34 cellular contexts compared by ENCODE assay signal in genomic region chr9:73866451-73866850, GRCh38.
"Had no signal": no experiment of that assay in that cellular context is flagged by ENCODE, and none has a peak within 500 bp of the region (broad histone marks: within the 10 kb centered on the region; RNA-seq: fewer than 3 reads in every experiment).

No MANE protein-coding gene starts in this region.

- H3K4me1 ChIP-seq: body of pancreas, breast epithelium had no signal

- H3K4me3 ChIP-seq: body of pancreas, breast epithelium had no signal

- H3K36me3 Mint-ChIP-seq: activated CD4-positive, alpha-beta memory T cell treated with anti-CD3 and anti-CD28 coated beads for 36 hours; activated naive CD4-positive, alpha-beta T cell treated with anti-CD3 and anti-CD28 coated beads, Interleukin-2, amount 10 ng/mL, durations not matched to agents 7 days and 5 days; activated naive CD4-positive, alpha-beta T cell treated with anti-CD3 and anti-CD28 coated beads, Interleukin-2, amount 50 U/mL, for 24 hours; activated naive CD8-positive, alpha-beta T cell; activated naive CD8-positive, alpha-beta T cell treated with anti-CD3 and anti-CD28 coated beads, Interleukin-2, amount 10 ng/mL, durations not matched to agents 7 days and 5 days had no signal

- H3K4me3 Mint-ChIP-seq: activated B cell treated with CpG ODN at 0.5 μM for 24 hours; activated CD4-positive, alpha-beta memory T cell treated with anti-CD3 and anti-CD28 coated beads for 36 hours; activated CD4-positive, alpha-beta T cell treated with anti-CD3 and anti-CD28 coated beads, Interleukin-2, amount 10 ng/mL, durations not matched to agents 24 days and 14 days; activated CD8-positive, alpha-beta T cell treated with anti-CD3 and anti-CD28 coated beads for 36 hours; activated naive CD4-positive, alpha-beta T cell treated with anti-CD3 and anti-CD28 coated beads, Interleukin-2, amount 10 ng/mL, durations not matched to agents 7 days and 5 days; activated naive CD4-positive, alpha-beta T cell treated with anti-CD3 and anti-CD28 coated beads, Interleukin-2, amount 50 U/mL, for 24 hours; activated naive CD8-positive, alpha-beta T cell; activated naive CD8-positive, alpha-beta T cell treated with anti-CD3 and anti-CD28 coated beads, Interleukin-2, amount 10 ng/mL, durations not matched to agents 7 days and 5 days; activated naive CD8-positive, alpha-beta T cell treated with anti-CD3 and anti-CD28 coated beads, Interleukin-2, amount 50 U/mL, for 24 hours; activated T-cell treated with anti-CD3 and anti-CD28 coated beads, Interleukin-2, amount 50 U/mL, for 4 hours; activated T-cell treated with anti-CD3 and anti-CD28 coated beads, Interleukin-2, amount 50 U/mL, for 72 hours; T-helper 1 cell treated with Interleukin-12 subunit alpha and Interleukin-12 subunit beta and Interleukin-4 antibody, amounts not matched to agents 30 μg/mL and 1 μg/mL, for 36 hours; T-helper 2 cell treated with Interferon-gamma antibody and Interleukin-4, amounts not matched to agents 5 μg/mL and 100 μg/mL, for 36 hours had no signal

- H3K9me3 Mint-ChIP-seq: activated CD4-positive, alpha-beta memory T cell treated with anti-CD3 and anti-CD28 coated beads for 36 hours; activated CD4-positive, alpha-beta T cell treated with anti-CD3 and anti-CD28 coated beads, Interleukin-2, amount 10 ng/mL, durations not matched to agents 24 days and 14 days; activated CD8-positive, alpha-beta T cell treated with anti-CD3 and anti-CD28 coated beads for 36 hours; activated naive CD8-positive, alpha-beta T cell treated with anti-CD3 and anti-CD28 coated beads, Interleukin-2, amount 50 U/mL, for 24 hours; activated T-cell treated with anti-CD3 and anti-CD28 coated beads, Interleukin-2, amount 50 U/mL, for 4 hours; activated T-helper 2 cell treated with anti-CD3 and anti-CD28 coated beads, Interferon-gamma antibody, Interleukin-2, Interleukin-4, amounts not matched to agents 10 μg/mL and 5 μg/mL and 100 μg/mL, durations not matched to agents 14 hours and 24 hours and 36 hours; T-helper 1 cell treated with Interleukin-12 subunit alpha and Interleukin-12 subunit beta and Interleukin-4 antibody, amounts not matched to agents 30 μg/mL and 1 μg/mL, for 36 hours; T-helper 2 cell treated with Interferon-gamma antibody and Interleukin-4, amounts not matched to agents 5 μg/mL and 100 μg/mL, for 36 hours had no signal

- H3K9me3 ChIP-seq: body of pancreas, breast epithelium had no signal

- H3K36me3 ChIP-seq: brain microvascular endothelial cell, breast epithelium had no signal

- H3K27ac Mint-ChIP-seq: activated B cell treated with CpG ODN at 0.5 μM for 24 hours; activated CD4-positive, alpha-beta memory T cell treated with anti-CD3 and anti-CD28 coated beads for 36 hours; activated CD4-positive, alpha-beta T cell treated with anti-CD3 and anti-CD28 coated beads, Interleukin-2, amount 10 ng/mL, durations not matched to agents 24 days and 14 days; activated CD8-positive, alpha-beta T cell treated with anti-CD3 and anti-CD28 coated beads for 36 hours; activated naive CD4-positive, alpha-beta T cell treated with anti-CD3 and anti-CD28 coated beads, Interleukin-2, amount 10 ng/mL, durations not matched to agents 7 days and 5 days; activated naive CD4-positive, alpha-beta T cell treated with anti-CD3 and anti-CD28 coated beads, Interleukin-2, amount 50 U/mL, for 24 hours; activated naive CD8-positive, alpha-beta T cell; activated naive CD8-positive, alpha-beta T cell treated with anti-CD3 and anti-CD28 coated beads, Interleukin-2, amount 10 ng/mL, durations not matched to agents 7 days and 5 days; activated naive CD8-positive, alpha-beta T cell treated with anti-CD3 and anti-CD28 coated beads, Interleukin-2, amount 50 U/mL, for 24 hours; activated T-cell treated with anti-CD3 and anti-CD28 coated beads, Interleukin-2, amount 50 U/mL, for 72 hours; activated T-helper 2 cell treated with anti-CD3 and anti-CD28 coated beads, Interferon-gamma antibody, Interleukin-2, Interleukin-4, amounts not matched to agents 10 μg/mL and 5 μg/mL and 100 μg/mL, durations not matched to agents 14 hours and 24 hours and 36 hours; T-helper 1 cell treated with Interleukin-12 subunit alpha and Interleukin-12 subunit beta and Interleukin-4 antibody, amounts not matched to agents 30 μg/mL and 1 μg/mL, for 36 hours; T-helper 2 cell treated with Interferon-gamma antibody and Interleukin-4, amounts not matched to agents 5 μg/mL and 100 μg/mL, for 36 hours had no signal

- H3K27me3 Mint-ChIP-seq: activated B cell treated with CpG ODN at 0.5 μM for 24 hours; activated CD4-positive, alpha-beta memory T cell treated with anti-CD3 and anti-CD28 coated beads for 36 hours; activated CD4-positive, alpha-beta T cell treated with anti-CD3 and anti-CD28 coated beads, Interleukin-2, amount 10 ng/mL, durations not matched to agents 24 days and 14 days; activated CD8-positive, alpha-beta T cell treated with anti-CD3 and anti-CD28 coated beads for 36 hours; activated naive CD4-positive, alpha-beta T cell treated with anti-CD3 and anti-CD28 coated beads, Interleukin-2, amount 10 ng/mL, durations not matched to agents 7 days and 5 days; activated naive CD4-positive, alpha-beta T cell treated with anti-CD3 and anti-CD28 coated beads, Interleukin-2, amount 50 U/mL, for 24 hours; activated naive CD8-positive, alpha-beta T cell; activated naive CD8-positive, alpha-beta T cell treated with anti-CD3 and anti-CD28 coated beads, Interleukin-2, amount 10 ng/mL, durations not matched to agents 7 days and 5 days; activated naive CD8-positive, alpha-beta T cell treated with anti-CD3 and anti-CD28 coated beads, Interleukin-2, amount 50 U/mL, for 24 hours had no signal

- H3K27ac ChIP-seq: body of pancreas, brain microvascular endothelial cell, breast epithelium, VCaP had no signal

- DNase-seq: activated B cell treated with CpG ODN at 0.5 μM for 24 hours; activated CD4-positive, alpha-beta memory T cell treated with anti-CD3 and anti-CD28 coated beads for 36 hours; activated CD4-positive, alpha-beta T cell treated with anti-CD3 and anti-CD28 coated beads for 4 hours; activated CD4-positive, alpha-beta T cell treated with anti-CD3 and anti-CD28 coated beads, Interleukin-2, amount 10 ng/mL, durations not matched to agents 24 days and 14 days; activated CD4-positive, alpha-beta T cell treated with anti-CD3 and anti-CD28 coated beads, Interleukin-2, amount 50 U/mL, for 1 hour; activated CD4-positive, alpha-beta T cell treated with anti-CD3 and anti-CD28 coated beads, Interleukin-2, amount 50 U/mL, for 4 hours; activated CD4-positive, CD25-positive, alpha-beta regulatory T cell treated with anti-CD3 and anti-CD28 coated beads, Interleukin-2, amount 50 U/mL, for 72 hours; activated CD8-positive, alpha-beta memory T cell treated with anti-CD3 and anti-CD28 coated beads, Interleukin-2, amount 50 U/mL, for 4 hours; activated CD8-positive, alpha-beta T cell treated with anti-CD3 and anti-CD28 coated beads for 36 hours; activated effector memory CD4-positive, alpha-beta T cell treated with Interleukin-2 at 50 U/mL for 16 hours; activated gamma-delta T cell; activated naive CD4-positive, alpha-beta T cell treated with anti-CD3 and anti-CD28 coated beads, Interleukin-2, amount 10 ng/mL, durations not matched to agents 7 days and 5 days; activated naive CD4-positive, alpha-beta T cell treated with Interleukin-2 at 50 U/mL for 16 hours; activated naive CD8-positive, alpha-beta T cell treated with anti-CD3 and anti-CD28 coated beads, Interleukin-2, amount 10 ng/mL, durations not matched to agents 7 days and 5 days; activated naive CD8-positive, alpha-beta T cell treated with anti-CD3 and anti-CD28 coated beads, Interleukin-2, amount 50 U/mL, for 24 hours; activated T-cell treated with anti-CD3 and anti-CD28 coated beads for 4 hours; activated T-cell treated with anti-CD3 and anti-CD28 coated beads, Interleukin-2, amount 50 U/mL, for 1 hour; activated T-cell treated with anti-CD3 and anti-CD28 coated beads, Interleukin-2, amount 50 U/mL, for 4 hours; activated T-cell treated with anti-CD3 and anti-CD28 coated beads, Interleukin-2, amount 50 U/mL, for 72 hours; amniotic stem cell; aorta; body of pancreas; brain microvascular endothelial cell; central memory CD4-positive, alpha-beta T cell; T-helper 1 cell; T-helper 2 cell; T-helper 9 cell had no signal

- ATAC-seq: activated CD8-positive, alpha-beta T cell treated with anti-CD3 and anti-CD28 coated beads for 36 hours; activated naive CD8-positive, alpha-beta T cell treated with anti-CD3 and anti-CD28 coated beads, Interleukin-2, amount 50 U/mL, for 24 hours; activated T-cell treated with anti-CD3 and anti-CD28 coated beads, Interleukin-2, amount 50 U/mL, for 4 hours; activated T-cell treated with anti-CD3 and anti-CD28 coated beads, Interleukin-2, amount 50 U/mL, for 72 hours; body of pancreas had no signal

- H3K27me3 ChIP-seq: body of pancreas, brain microvascular endothelial cell, breast epithelium had no signal

- H3K4me1 Mint-ChIP-seq: activated CD4-positive, alpha-beta T cell treated with anti-CD3 and anti-CD28 coated beads, Interleukin-2, amount 10 ng/mL, durations not matched to agents 24 days and 14 days; activated naive CD4-positive, alpha-beta T cell treated with anti-CD3 and anti-CD28 coated beads, Interleukin-2, amount 10 ng/mL, durations not matched to agents 7 days and 5 days; activated naive CD4-positive, alpha-beta T cell treated with anti-CD3 and anti-CD28 coated beads, Interleukin-2, amount 50 U/mL, for 24 hours; activated naive CD8-positive, alpha-beta T cell treated with anti-CD3 and anti-CD28 coated beads, Interleukin-2, amount 10 ng/mL, durations not matched to agents 7 days and 5 days; activated naive CD8-positive, alpha-beta T cell treated with anti-CD3 and anti-CD28 coated beads, Interleukin-2, amount 50 U/mL, for 24 hours had no signal
